ENCODE assay signal across 23 cellular contexts in the genomic region with DNA sequence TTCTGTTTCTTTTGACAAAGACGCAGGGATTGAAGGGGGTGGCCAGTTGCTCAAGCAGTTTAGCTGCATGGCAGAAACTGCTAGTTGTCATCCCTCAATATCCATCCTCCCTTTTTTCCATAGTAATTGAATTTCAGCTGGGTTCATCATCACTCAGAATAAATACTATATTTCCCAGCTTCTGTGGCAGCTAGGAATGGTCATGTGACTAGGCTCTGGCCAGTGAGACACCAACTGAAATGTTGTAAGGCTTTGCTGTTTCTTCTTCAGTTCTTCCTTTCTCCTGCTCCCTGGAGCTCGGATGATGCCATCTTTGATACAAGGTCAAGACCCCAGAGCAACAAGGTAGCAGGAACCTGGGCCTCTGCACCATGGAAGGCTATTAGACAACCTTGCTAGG.
"Had no signal": no experiment of that assay in that cellular context is flagged by ENCODE, and none has a peak within 500 bp of the region (broad histone marks: within the 10 kb centered on the region; RNA-seq: fewer than 3 reads in every experiment).

No MANE protein-coding gene starts in this region.

- H3K4me1 ChIP-seq: breast epithelium had no signal

- H3K4me3 Mint-ChIP-seq: activated B cell treated with CpG ODN at 0.5 μM for 24 hours; activated CD4-positive, alpha-beta T cell treated with anti-CD3 and anti-CD28 coated beads, Interleukin-2, amount 10 ng/mL, durations not matched to agents 24 days and 14 days; activated naive CD4-positive, alpha-beta T cell treated with anti-CD3 and anti-CD28 coated beads for 36 hours; activated naive CD8-positive, alpha-beta T cell; activated T-helper 17 cell treated with anti-CD3 and anti-CD28 coated beads, Interleukin-2, amount 50 U/mL, for 72 hours; IgD-negative memory B cell; T-helper 17 cell had no signal

- H3K9me3 Mint-ChIP-seq: activated B cell treated with CpG ODN at 0.5 μM for 24 hours; activated CD4-positive, alpha-beta T cell treated with anti-CD3 and anti-CD28 coated beads, Interleukin-2, amount 10 ng/mL, durations not matched to agents 24 days and 14 days; activated T-helper 17 cell treated with anti-CD3 and anti-CD28 coated beads, Interleukin-2, amount 50 U/mL, for 72 hours had no signal

- H2AFZ ChIP-seq: PC-9 had no signal

- H3K4me2 ChIP-seq: PC-9 had no signal

- ATAC-seq: activated T-helper 17 cell treated with anti-CD3 and anti-CD28 coated beads, Interleukin-2, amount 50 U/mL, for 72 hours; T-helper 17 cell had no signal

- H3K27ac ChIP-seq: breast epithelium, PC-9 had no signal

- H3K27me3 Mint-ChIP-seq: activated B cell treated with CpG ODN at 0.5 μM for 24 hours; activated CD4-positive, alpha-beta T cell treated with anti-CD3 and anti-CD28 coated beads, Interleukin-2, amount 10 ng/mL, durations not matched to agents 24 days and 14 days; activated naive CD8-positive, alpha-beta T cell; activated T-helper 17 cell treated with anti-CD3 and anti-CD28 coated beads, Interleukin-2, amount 50 U/mL, for 72 hours; IgD-negative memory B cell; T-helper 17 cell had no signal

- H3K27me3 ChIP-seq: breast epithelium had no signal

- H3K36me3 ChIP-seq: breast epithelium had no signal

- H3K4me3 ChIP-seq: breast epithelium, PC-9 had no signal

- H3K4me1 Mint-ChIP-seq: activated B cell treated with CpG ODN at 0.5 μM for 24 hours; activated CD4-positive, alpha-beta T cell treated with anti-CD3 and anti-CD28 coated beads, Interleukin-2, amount 10 ng/mL, durations not matched to agents 24 days and 14 days; activated T-helper 17 cell treated with anti-CD3 and anti-CD28 coated beads, Interleukin-2, amount 50 U/mL, for 72 hours had no signal

- DNase-seq: activated B cell treated with CpG ODN at 0.5 μM for 24 hours; activated CD4-positive, alpha-beta T cell treated with anti-CD3 and anti-CD28 coated beads for 1 hour; activated CD4-positive, alpha-beta T cell treated with anti-CD3 and anti-CD28 coated beads, Interleukin-2, amount 10 ng/mL, durations not matched to agents 24 days and 14 days; activated CD4-positive, alpha-beta T cell treated with anti-CD3 and anti-CD28 coated beads, Interleukin-2, amount 50 U/mL, for 48 hours; activated gamma-delta T cell; activated naive CD4-positive, alpha-beta T cell treated with anti-CD3 and anti-CD28 coated beads for 36 hours; activated T-cell treated with anti-CD3 and anti-CD28 coated beads for 4 hours; activated T-cell treated with anti-CD3 and anti-CD28 coated beads, Interleukin-2, amount 50 U/mL, for 48 hours; MM.1S; NCI-H1105; NCI-H1436; NCI-H187; NCI-H2081; NCI-H446; NCI-H524; PC-9; SHP77 treated with DMSO at 0.1 percent for 48 hours; T-helper 17 cell; T-helper 9 cell had no signal

- H3K27ac Mint-ChIP-seq: activated B cell treated with CpG ODN at 0.5 μM for 24 hours; activated CD4-positive, alpha-beta T cell treated with anti-CD3 and anti-CD28 coated beads, Interleukin-2, amount 10 ng/mL, durations not matched to agents 24 days and 14 days; activated naive CD4-positive, alpha-beta T cell treated with anti-CD3 and anti-CD28 coated beads for 36 hours; activated naive CD8-positive, alpha-beta T cell; activated T-helper 17 cell treated with anti-CD3 and anti-CD28 coated beads, Interleukin-2, amount 50 U/mL, for 72 hours; IgD-negative memory B cell; T-helper 17 cell had no signal
